ENCODE assay signal across 1 cellular context in genomic region chr9:112717669-112718331, GRCh38.
TF ChIP-seq lines count a peak whose summit lies in the region.

A gene with protein sequence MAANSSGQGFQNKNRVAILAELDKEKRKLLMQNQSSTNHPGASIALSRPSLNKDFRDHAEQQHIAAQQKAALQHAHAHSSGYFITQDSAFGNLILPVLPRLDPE (minus strand): TSS chr9:112718117. CDS start chr9:112716485, 1,632 bp downstream.

TF ChIP-seq in HepG2, 621 proteins besides CTCF, POLR2A, EP300 and RAD21 (continued from another document and continues in another):
- no peak for TF ChIP-seq HMG20A (CRISPR knock-in tag; IDR thresholded peaks at IDR 0.05; ENCODE audit: borderline replicate concordance)
- peak; percentile 80; the same call in 1 of the 2 replicates for TF ChIP-seq HOXA3 (CRISPR knock-in tag; IDR thresholded peaks at IDR 0.05)
- peak; percentile 99 for TF ChIP-seq ZFP91 (CRISPR knock-in tag; IDR thresholded peaks at IDR 0.05; ENCODE audit: borderline replicate concordance)
- TF ChIP-seq, protein P1, sequence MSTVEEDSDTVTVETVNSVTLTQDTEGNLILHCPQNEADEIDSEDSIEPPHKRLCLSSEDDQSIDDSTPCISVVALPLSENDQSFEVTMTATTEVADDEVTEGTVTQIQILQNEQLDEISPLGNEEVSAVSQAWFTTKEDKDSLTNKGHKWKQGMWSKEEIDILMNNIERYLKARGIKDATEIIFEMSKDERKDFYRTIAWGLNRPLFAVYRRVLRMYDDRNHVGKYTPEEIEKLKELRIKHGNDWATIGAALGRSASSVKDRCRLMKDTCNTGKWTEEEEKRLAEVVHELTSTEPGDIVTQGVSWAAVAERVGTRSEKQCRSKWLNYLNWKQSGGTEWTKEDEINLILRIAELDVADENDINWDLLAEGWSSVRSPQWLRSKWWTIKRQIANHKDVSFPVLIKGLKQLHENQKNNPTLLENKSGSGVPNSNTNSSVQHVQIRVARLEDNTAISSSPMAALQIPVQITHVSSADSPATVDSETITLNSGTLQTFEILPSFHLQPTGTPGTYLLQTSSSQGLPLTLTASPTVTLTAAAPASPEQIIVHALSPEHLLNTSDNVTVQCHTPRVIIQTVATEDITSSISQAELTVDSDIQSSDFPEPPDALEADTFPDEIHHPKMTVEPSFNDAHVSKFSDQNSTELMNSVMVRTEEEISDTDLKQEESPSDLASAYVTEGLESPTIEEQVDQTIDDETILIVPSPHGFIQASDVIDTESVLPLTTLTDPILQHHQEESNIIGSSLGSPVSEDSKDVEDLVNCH (CRISPR knock-in tag; IDR thresholded peaks at IDR 0.05), result no peak
- no peak for TF ChIP-seq ZNF468 (CRISPR knock-in tag; IDR thresholded peaks at IDR 0.05)
- TF ChIP-seq PAF1 (CRISPR knock-in tag; IDR thresholded peaks at IDR 0.05), result no peak
- TF ChIP-seq ZNF460 (CRISPR knock-in tag; IDR thresholded peaks at IDR 0.05; ENCODE audit: borderline replicate concordance), result no peak
- TF ChIP-seq ATF7 (IDR thresholded peaks at IDR 0.05), result no peak
- 0 out of 2 replicates have a peak, but pooled peaks have one; percentile 33 for TF ChIP-seq ATF7 (CRISPR knock-in tag; IDR thresholded peaks at IDR 0.05)
- TF ChIP-seq MEF2D (CRISPR knock-in tag; IDR thresholded peaks at IDR 0.05), result no peak
- TF ChIP-seq IKZF4 (CRISPR knock-in tag; IDR thresholded peaks at IDR 0.05; ENCODE audit: borderline replicate concordance, low read depth, not compliant biosample characterization), result no peak
- TF ChIP-seq SP5 (CRISPR knock-in tag; IDR thresholded peaks at IDR 0.05; ENCODE audit: borderline replicate concordance, low read depth), result no peak; the same call in 1 of the 2 replicates
- TF ChIP-seq NFKB2 (CRISPR knock-in tag; IDR thresholded peaks at IDR 0.05; ENCODE audit: borderline replicate concordance), result peak; percentile 62; the same call in 1 of the 2 replicates
- TF ChIP-seq SP140L (CRISPR knock-in tag; IDR thresholded peaks at IDR 0.05; ENCODE audit: borderline replicate concordance), result no peak
- TF ChIP-seq, protein P2, sequence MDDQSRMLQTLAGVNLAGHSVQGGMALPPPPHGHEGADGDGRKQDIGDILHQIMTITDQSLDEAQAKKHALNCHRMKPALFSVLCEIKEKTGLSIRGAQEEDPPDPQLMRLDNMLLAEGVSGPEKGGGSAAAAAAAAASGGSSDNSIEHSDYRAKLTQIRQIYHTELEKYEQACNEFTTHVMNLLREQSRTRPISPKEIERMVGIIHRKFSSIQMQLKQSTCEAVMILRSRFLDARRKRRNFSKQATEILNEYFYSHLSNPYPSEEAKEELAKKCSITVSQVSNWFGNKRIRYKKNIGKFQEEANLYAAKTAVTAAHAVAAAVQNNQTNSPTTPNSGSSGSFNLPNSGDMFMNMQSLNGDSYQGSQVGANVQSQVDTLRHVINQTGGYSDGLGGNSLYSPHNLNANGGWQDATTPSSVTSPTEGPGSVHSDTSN (CRISPR knock-in tag; IDR thresholded peaks at IDR 0.05; ENCODE audit: borderline replicate concordance), result no peak
- no peak for TF ChIP-seq NCOA5 (CRISPR knock-in tag; IDR thresholded peaks at IDR 0.05)
- no peak for TF ChIP-seq SMAD9 (CRISPR knock-in tag; IDR thresholded peaks at IDR 0.05)
- TF ChIP-seq, protein P3, sequence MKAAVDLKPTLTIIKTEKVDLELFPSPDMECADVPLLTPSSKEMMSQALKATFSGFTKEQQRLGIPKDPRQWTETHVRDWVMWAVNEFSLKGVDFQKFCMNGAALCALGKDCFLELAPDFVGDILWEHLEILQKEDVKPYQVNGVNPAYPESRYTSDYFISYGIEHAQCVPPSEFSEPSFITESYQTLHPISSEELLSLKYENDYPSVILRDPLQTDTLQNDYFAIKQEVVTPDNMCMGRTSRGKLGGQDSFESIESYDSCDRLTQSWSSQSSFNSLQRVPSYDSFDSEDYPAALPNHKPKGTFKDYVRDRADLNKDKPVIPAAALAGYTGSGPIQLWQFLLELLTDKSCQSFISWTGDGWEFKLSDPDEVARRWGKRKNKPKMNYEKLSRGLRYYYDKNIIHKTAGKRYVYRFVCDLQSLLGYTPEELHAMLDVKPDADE (CRISPR knock-in tag; IDR thresholded peaks at IDR 0.05), result no peak
- no peak for TF ChIP-seq ZBTB4 (CRISPR knock-in tag; IDR thresholded peaks at IDR 0.05; ENCODE audit: borderline replicate concordance)
- 0 out of 2 replicates have a peak, but pooled peaks have one; percentile 16 for TF ChIP-seq ZNF331 (CRISPR knock-in tag; IDR thresholded peaks at IDR 0.05)
- no peak for TF ChIP-seq ZNF580 (CRISPR knock-in tag; IDR thresholded peaks at IDR 0.05; ENCODE audit: borderline replicate concordance, low read depth)
- no peak for TF ChIP-seq FOXP4 (CRISPR knock-in tag; IDR thresholded peaks at IDR 0.05)
- no peak for TF ChIP-seq PRDM15 (CRISPR knock-in tag; IDR thresholded peaks at IDR 0.05)
- TF ChIP-seq GTF2F1 (IDR thresholded peaks at IDR 0.05; ENCODE audit: low read length), result no peak
- 0 out of 2 replicates have a peak, but pooled peaks have one; percentile 32 for TF ChIP-seq ZNF501 (CRISPR knock-in tag; IDR thresholded peaks at IDR 0.05)
- no peak for TF ChIP-seq TOE1 (CRISPR knock-in tag; IDR thresholded peaks at IDR 0.05)
- no peak for TF ChIP-seq RFX3 (CRISPR knock-in tag; IDR thresholded peaks at IDR 0.05)
- no peak; the same call in 1 of the 2 replicates for TF ChIP-seq PHF21A (CRISPR knock-in tag; IDR thresholded peaks at IDR 0.05)
- no peak for TF ChIP-seq ZFP36L1 (CRISPR knock-in tag; IDR thresholded peaks at IDR 0.05)
- peak; percentile 39; the same call in 1 of the 2 replicates for TF ChIP-seq CBFB (CRISPR knock-in tag; IDR thresholded peaks at IDR 0.05)
- no peak for TF ChIP-seq HNRNPH1 (optimal IDR thresholded peaks at IDR 0.05; ENCODE audit: low read depth, low read length)
- TF ChIP-seq, protein P4, sequence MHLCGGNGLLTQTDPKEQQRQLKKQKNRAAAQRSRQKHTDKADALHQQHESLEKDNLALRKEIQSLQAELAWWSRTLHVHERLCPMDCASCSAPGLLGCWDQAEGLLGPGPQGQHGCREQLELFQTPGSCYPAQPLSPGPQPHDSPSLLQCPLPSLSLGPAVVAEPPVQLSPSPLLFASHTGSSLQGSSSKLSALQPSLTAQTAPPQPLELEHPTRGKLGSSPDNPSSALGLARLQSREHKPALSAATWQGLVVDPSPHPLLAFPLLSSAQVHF (CRISPR knock-in tag; IDR thresholded peaks at IDR 0.05), result no peak
- TF ChIP-seq RFX1 (IDR thresholded peaks at IDR 0.05), result no peak
- TF ChIP-seq MLLT10 (CRISPR knock-in tag; IDR thresholded peaks at IDR 0.05), result no peak
- peak; percentile 41; the same call in 1 of the 2 replicates for TF ChIP-seq RXRA (CRISPR knock-in tag; IDR thresholded peaks at IDR 0.05)
- peak; percentile 26; the same call in 1 of the 2 replicates for TF ChIP-seq TBX2 (CRISPR knock-in tag; IDR thresholded peaks at IDR 0.05; ENCODE audit: borderline replicate concordance)
- TF ChIP-seq SIN3B (IDR thresholded peaks at IDR 0.05; ENCODE audit: low read length), result peak; percentile 81
- no peak for TF ChIP-seq KLF9 (CRISPR knock-in tag; IDR thresholded peaks at IDR 0.05; ENCODE audit: low read depth)
- no peak for TF ChIP-seq ZKSCAN5 (CRISPR knock-in tag; IDR thresholded peaks at IDR 0.05)
- TF ChIP-seq ZNF616 (CRISPR knock-in tag; IDR thresholded peaks at IDR 0.05; ENCODE audit: low read depth), result no peak
- no peak for TF ChIP-seq ZFP36 (IDR thresholded peaks at IDR 0.05; ENCODE audit: borderline replicate concordance, low read depth, low read length, partially characterized antibody)
- TF ChIP-seq STAG1 (CRISPR knock-in tag; IDR thresholded peaks at IDR 0.05), result peak; percentile 59
